1 cellular context compared by ENCODE assay signal in the genomic region with DNA sequence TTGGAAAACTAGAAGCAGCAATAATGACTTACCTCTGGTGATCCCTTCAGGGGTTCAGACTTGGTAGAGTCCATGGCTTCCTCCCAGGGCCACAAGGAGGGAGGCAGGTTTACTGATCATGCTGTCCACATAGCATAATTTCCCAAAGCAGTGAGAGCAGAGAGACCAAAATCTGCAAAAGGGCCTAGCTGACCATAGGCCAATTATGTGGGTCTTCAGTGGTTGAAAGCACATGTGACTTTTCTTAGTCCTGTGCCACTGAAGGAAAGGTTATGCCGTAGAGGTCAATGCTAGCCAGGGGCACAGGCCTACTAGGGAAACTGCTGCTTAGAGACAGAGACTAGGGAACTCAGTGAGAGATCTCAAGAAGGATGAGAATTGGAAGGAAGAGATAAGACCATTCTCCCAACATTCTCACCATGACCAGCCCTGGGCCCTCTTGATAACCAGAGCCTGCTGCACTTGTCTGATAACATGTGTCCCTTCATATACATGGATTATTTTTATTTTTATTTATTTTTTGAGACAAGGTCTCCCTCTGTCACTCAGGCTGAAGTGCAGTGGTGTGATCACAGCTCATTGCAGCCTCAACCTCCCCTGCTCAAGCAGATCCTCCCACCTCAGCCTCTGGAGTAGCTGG.
TF ChIP-seq lines count a peak whose summit lies in the region.

No MANE protein-coding gene starts in this region.

TF ChIP-seq in K562, 482 proteins besides CTCF, POLR2A, EP300 and RAD21 (continued from another document and continues in another):
- TF ChIP-seq, protein P1, sequence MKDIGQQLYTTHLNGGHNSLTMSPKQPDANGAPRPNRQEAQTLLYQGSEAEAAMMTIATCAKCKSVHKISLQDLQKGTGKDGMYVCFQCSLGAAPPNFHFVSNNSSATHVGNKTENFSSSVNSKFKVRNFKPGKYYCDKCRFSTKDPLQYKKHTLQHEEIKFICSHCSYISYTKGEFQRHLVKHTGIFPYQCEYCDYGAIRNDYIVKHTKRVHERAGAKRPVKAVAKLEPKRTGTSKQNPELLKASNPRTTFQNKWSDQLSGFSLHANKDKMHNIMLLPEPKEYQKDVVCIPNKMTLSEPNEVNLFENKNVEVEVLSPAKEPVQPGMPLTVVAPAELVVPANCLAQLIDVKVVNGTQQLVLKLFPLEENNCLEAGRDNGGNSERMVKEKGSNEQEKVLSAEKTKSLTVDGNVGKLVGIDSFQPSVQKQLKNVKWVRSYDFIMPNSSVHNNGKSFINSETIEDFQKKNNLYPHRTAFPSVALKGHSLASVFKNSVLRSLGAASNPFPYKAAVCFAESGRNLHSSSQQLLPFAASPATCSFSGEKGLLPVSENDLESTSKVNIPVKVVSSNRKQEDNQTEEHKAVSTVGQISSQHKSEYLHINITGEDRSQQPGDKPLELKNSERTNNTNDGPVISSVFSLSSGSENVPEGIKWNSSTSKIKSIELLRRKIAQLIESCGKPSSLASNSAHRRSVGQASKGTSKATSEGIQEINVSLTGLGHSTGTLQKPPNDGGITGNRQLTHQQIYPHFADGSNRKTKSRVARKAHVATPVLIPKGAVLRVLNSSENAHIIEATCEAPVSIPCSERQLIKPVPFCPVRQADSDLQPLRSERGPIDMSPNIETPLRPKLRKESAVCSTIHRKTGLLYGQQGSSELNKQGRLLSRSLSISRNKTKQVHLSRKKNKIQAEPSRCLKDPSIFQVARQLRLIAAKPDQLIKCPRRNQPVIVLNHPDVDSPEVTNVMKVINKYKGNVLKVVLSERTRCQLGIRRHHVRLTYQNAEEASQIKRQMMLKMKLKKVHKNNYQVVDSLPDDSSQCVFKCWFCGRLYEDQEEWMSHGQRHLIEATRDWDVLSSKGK (CRISPR knock-in tag; IDR thresholded peaks at IDR 0.05) = no peak
- TF ChIP-seq, protein P2, sequence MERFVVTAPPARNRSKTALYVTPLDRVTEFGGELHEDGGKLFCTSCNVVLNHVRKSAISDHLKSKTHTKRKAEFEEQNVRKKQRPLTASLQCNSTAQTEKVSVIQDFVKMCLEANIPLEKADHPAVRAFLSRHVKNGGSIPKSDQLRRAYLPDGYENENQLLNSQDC (CRISPR knock-in tag; IDR thresholded peaks at IDR 0.05) = peak; percentile 84; the same call in 1 of the 2 replicates
- TF ChIP-seq CCNT2 (IDR thresholded peaks at IDR 0.05; ENCODE audit: borderline replicate concordance, extremely low read depth, insufficient read length, low read depth, low read length) (peak; percentile 99), SMAD2 (IDR thresholded peaks at IDR 0.05; ENCODE audit: low read depth, low read length) (no peak), ZNF75A (CRISPR knock-in tag; IDR thresholded peaks at IDR 0.05) (0 out of 2 replicates have a peak, but pooled peaks have one; percentile 29), ZNF12 (CRISPR knock-in tag; IDR thresholded peaks at IDR 0.05) (no peak), TAF15 (IDR thresholded peaks at IDR 0.05; ENCODE audit: low read depth, low read length) (no peak), MEF2D (tag; conservative IDR thresholded peaks at IDR 0.05; ENCODE audit: low read depth) (peak; percentile 71; the same call in 1 of the 2 replicates), ZEB2 (IDR thresholded peaks at IDR 0.05) (0 out of 2 replicates have a peak, but pooled peaks have one; percentile 59), TSHZ1 (CRISPR knock-in tag; IDR thresholded peaks at IDR 0.05) (0 out of 2 replicates have a peak, but pooled peaks have one; percentile 20), BRD9 (IDR thresholded peaks at IDR 0.05; ENCODE audit: low read depth, partially characterized antibody) (peak; percentile 92), TCF7 (IDR thresholded peaks at IDR 0.05; ENCODE audit: borderline replicate concordance) (no peak; the same call in 1 of the 2 replicates), SMAD1 (IDR thresholded peaks at IDR 0.05; ENCODE audit: low read depth, low read length, partially characterized antibody) (peak; percentile 88), PURB (CRISPR knock-in tag; IDR thresholded peaks at IDR 0.05; ENCODE audit: low read depth) (no peak), ZKSCAN1 (IDR thresholded peaks at IDR 0.05; ENCODE audit: low read depth, low read length) (peak; percentile 88), ZNF507 (tag; conservative IDR thresholded peaks at IDR 0.05) (no peak), EWSR1 (IDR thresholded peaks at IDR 0.05; ENCODE audit: borderline replicate concordance, low read depth, partially characterized antibody) (no peak), CBFA2T3 (IDR thresholded peaks at IDR 0.05) (peak; percentile 100), ZSCAN32 (CRISPR knock-in tag; IDR thresholded peaks at IDR 0.05) (peak; percentile 66; the same call in 1 of the 2 replicates), NFIC (IDR thresholded peaks at IDR 0.05) (peak; percentile 97), GABPA (tag; conservative IDR thresholded peaks at IDR 0.05; ENCODE audit: low read depth) (no peak), MCM5 (IDR thresholded peaks at IDR 0.05; ENCODE audit: low read depth) (no peak), ARID3A (IDR thresholded peaks at IDR 0.05; ENCODE audit: borderline replicate concordance, low read depth, low read length) (peak; percentile 99), HDAC8 (tag; IDR thresholded peaks at IDR 0.05) (no peak), TEAD2 (tag; IDR thresholded peaks at IDR 0.05) (peak; percentile 62), KAT8 (IDR thresholded peaks at IDR 0.05; ENCODE audit: low read depth) (no peak), EZH2 (IDR thresholded peaks at IDR 0.05; ENCODE audit: borderline replicate concordance, low read depth, low read length) (peak; percentile 89; the same call in 1 of the 2 replicates), ZNF224 (CRISPR knock-in tag; IDR thresholded peaks at IDR 0.05) (no peak), ZNF311 (CRISPR knock-in tag; IDR thresholded peaks at IDR 0.05) (no peak; the same call in 1 of the 2 replicates), CBX1 (IDR thresholded peaks at IDR 0.05; ENCODE audit: low read depth) (no peak), ZFP91 (CRISPR knock-in tag; IDR thresholded peaks at IDR 0.05) (no peak), ZBTB9 (CRISPR knock-in tag; IDR thresholded peaks at IDR 0.05) (peak; percentile 97), PCBP2 (IDR thresholded peaks at IDR 0.05; ENCODE audit: low read depth, low read length, poor library complexity, severe bottlenecking) (no peak), NFXL1 (CRISPR knock-in tag; IDR thresholded peaks at IDR 0.05) (peak; percentile 64; the same call in 1 of the 2 replicates), ZNF512 (tag; IDR thresholded peaks at IDR 0.05) (no peak)
- TF ChIP-seq, protein P3, sequence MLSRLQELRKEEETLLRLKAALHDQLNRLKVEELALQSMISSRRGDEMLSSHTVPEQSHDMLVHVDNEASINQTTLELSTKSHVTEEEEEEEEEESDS (CRISPR knock-in tag; IDR thresholded peaks at IDR 0.05) = no peak
- TF ChIP-seq, protein P4, sequence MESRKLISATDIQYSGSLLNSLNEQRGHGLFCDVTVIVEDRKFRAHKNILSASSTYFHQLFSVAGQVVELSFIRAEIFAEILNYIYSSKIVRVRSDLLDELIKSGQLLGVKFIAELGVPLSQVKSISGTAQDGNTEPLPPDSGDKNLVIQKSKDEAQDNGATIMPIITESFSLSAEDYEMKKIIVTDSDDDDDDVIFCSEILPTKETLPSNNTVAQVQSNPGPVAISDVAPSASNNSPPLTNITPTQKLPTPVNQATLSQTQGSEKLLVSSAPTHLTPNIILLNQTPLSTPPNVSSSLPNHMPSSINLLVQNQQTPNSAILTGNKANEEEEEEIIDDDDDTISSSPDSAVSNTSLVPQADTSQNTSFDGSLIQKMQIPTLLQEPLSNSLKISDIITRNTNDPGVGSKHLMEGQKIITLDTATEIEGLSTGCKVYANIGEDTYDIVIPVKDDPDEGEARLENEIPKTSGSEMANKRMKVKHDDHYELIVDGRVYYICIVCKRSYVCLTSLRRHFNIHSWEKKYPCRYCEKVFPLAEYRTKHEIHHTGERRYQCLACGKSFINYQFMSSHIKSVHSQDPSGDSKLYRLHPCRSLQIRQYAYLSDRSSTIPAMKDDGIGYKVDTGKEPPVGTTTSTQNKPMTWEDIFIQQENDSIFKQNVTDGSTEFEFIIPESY (CRISPR knock-in tag; IDR thresholded peaks at IDR 0.05) = no peak
- TF ChIP-seq, protein P5, sequence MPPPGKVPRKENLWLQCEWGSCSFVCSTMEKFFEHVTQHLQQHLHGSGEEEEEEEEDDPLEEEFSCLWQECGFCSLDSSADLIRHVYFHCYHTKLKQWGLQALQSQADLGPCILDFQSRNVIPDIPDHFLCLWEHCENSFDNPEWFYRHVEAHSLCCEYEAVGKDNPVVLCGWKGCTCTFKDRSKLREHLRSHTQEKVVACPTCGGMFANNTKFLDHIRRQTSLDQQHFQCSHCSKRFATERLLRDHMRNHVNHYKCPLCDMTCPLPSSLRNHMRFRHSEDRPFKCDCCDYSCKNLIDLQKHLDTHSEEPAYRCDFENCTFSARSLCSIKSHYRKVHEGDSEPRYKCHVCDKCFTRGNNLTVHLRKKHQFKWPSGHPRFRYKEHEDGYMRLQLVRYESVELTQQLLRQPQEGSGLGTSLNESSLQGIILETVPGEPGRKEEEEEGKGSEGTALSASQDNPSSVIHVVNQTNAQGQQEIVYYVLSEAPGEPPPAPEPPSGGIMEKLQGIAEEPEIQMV (tag; conservative IDR thresholded peaks at IDR 0.05; ENCODE audit: low read depth) = no peak
- TF ChIP-seq, protein P6, sequence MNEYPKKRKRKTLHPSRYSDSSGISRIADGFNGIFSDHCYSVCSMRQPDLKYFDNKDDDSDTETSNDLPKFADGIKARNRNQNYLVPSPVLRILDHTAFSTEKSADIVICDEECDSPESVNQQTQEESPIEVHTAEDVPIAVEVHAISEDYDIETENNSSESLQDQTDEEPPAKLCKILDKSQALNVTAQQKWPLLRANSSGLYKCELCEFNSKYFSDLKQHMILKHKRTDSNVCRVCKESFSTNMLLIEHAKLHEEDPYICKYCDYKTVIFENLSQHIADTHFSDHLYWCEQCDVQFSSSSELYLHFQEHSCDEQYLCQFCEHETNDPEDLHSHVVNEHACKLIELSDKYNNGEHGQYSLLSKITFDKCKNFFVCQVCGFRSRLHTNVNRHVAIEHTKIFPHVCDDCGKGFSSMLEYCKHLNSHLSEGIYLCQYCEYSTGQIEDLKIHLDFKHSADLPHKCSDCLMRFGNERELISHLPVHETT (CRISPR knock-in tag; conservative IDR thresholded peaks at IDR 0.05 in 1 of 2, IDR thresholded peaks at IDR 0.05 in 1 of 2) = peak in 1 of 2 experiments; percentile 88; a peak in 2 of 4 replicates
